ENCODE assay signal across 1 cellular context in the genomic region with DNA sequence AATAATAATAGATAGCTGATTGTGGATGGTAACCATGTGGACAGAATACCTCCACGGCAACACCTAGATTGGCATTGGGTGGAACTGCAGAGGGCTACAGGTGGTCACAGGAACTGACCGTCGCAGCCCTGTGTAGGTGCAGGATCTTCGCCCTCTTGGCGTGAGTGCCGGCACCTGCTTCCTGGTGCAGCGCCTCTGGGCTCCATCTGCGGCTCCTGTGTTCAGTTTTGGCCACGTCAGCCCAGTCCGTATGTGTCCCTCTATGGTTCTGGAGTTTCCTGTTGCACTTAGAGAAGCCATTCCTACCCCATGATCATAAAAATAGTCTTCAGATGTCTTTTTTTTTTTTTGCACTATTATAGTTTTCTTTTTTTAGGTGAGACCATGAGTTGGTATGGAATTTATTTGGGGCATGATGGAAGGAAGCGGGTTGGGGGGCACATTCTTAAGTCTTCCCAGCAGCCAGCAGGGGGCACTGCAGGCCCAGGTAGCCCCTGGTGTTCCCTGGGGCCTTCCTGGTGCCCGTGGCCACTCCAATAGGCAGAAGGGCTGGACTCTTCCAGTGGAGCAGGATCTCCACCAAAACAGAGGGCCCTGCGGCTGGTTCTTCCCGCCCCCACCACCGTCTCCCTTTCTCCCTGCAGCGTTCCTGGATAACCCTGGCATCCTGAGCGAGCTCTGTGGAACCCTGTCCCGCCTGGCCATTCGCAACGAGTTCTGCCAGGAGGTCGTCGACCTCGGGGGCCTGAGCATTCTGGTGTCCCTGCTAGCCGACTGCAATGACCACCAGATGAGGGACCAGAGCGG.
TF ChIP-seq lines count a peak whose summit lies in the region.

No MANE protein-coding gene starts in this region.

TF ChIP-seq in A549, 52 proteins besides CTCF, POLR2A, EP300 and RAD21 (continued from another document):
- TF ChIP-seq, protein P1, sequence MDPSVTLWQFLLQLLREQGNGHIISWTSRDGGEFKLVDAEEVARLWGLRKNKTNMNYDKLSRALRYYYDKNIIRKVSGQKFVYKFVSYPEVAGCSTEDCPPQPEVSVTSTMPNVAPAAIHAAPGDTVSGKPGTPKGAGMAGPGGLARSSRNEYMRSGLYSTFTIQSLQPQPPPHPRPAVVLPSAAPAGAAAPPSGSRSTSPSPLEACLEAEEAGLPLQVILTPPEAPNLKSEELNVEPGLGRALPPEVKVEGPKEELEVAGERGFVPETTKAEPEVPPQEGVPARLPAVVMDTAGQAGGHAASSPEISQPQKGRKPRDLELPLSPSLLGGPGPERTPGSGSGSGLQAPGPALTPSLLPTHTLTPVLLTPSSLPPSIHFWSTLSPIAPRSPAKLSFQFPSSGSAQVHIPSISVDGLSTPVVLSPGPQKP (IDR thresholded peaks at IDR 0.05; ENCODE audit: low read depth, low read length), result no peak
- TF ChIP-seq, protein P2, sequence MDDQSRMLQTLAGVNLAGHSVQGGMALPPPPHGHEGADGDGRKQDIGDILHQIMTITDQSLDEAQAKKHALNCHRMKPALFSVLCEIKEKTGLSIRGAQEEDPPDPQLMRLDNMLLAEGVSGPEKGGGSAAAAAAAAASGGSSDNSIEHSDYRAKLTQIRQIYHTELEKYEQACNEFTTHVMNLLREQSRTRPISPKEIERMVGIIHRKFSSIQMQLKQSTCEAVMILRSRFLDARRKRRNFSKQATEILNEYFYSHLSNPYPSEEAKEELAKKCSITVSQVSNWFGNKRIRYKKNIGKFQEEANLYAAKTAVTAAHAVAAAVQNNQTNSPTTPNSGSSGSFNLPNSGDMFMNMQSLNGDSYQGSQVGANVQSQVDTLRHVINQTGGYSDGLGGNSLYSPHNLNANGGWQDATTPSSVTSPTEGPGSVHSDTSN (IDR thresholded peaks at IDR 0.05), result no peak
